In the genomic region with DNA sequence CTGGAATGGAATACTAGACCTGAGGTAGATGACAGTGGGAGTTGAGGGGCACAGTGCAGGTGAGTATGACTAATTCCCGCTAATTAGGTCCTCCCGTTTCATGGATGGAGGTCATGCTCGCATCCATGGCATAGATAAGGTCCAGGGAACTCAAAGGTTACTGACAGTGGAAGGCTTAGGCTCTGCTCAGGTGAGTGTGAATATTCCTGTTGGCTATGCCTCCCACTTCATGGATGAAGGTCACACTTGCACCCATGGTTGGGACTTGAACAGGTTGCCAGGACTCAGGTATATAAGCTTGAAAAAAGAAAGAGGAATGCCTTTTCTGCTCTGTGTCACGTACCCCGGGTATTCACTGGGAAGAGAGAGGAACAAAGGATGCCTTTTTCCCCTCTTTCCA, we compare ENCODE assay signal across 3 cellular contexts.
TF ChIP-seq lines count a peak whose summit lies in the region.

No MANE protein-coding gene starts in this region.

TF ChIP-seq in HCT116, 20 proteins besides CTCF, POLR2A, EP300 and RAD21:
- TF ChIP-seq CEBPB (IDR thresholded peaks at IDR 0.05; ENCODE audit: low read depth) = no peak
- peak; percentile 77; the same call in 1 of the 2 replicates for TF ChIP-seq CBX3 (IDR thresholded peaks at IDR 0.05; ENCODE audit: low read depth)

TF ChIP-seq in HEK293, 187 proteins besides CTCF, POLR2A, EP300 and RAD21:
- TF ChIP-seq TRIM28 (IDR thresholded peaks at IDR 0.05; ENCODE audit: borderline replicate concordance, low read length) (peak; percentile 96; the same call in 1 of the 2 replicates), ZNF654 (tag by site-specific recombination; IDR thresholded peaks at IDR 0.05; ENCODE audit: low read depth) (no peak), SETDB1 (IDR thresholded peaks at IDR 0.05; ENCODE audit: insufficient read length, low read length) (peak; percentile 58), KLF7 (tag by site-specific recombination; IDR thresholded peaks at IDR 0.05; ENCODE audit: borderline replicate concordance) (no peak)
- TF ChIP-seq, protein P1, sequence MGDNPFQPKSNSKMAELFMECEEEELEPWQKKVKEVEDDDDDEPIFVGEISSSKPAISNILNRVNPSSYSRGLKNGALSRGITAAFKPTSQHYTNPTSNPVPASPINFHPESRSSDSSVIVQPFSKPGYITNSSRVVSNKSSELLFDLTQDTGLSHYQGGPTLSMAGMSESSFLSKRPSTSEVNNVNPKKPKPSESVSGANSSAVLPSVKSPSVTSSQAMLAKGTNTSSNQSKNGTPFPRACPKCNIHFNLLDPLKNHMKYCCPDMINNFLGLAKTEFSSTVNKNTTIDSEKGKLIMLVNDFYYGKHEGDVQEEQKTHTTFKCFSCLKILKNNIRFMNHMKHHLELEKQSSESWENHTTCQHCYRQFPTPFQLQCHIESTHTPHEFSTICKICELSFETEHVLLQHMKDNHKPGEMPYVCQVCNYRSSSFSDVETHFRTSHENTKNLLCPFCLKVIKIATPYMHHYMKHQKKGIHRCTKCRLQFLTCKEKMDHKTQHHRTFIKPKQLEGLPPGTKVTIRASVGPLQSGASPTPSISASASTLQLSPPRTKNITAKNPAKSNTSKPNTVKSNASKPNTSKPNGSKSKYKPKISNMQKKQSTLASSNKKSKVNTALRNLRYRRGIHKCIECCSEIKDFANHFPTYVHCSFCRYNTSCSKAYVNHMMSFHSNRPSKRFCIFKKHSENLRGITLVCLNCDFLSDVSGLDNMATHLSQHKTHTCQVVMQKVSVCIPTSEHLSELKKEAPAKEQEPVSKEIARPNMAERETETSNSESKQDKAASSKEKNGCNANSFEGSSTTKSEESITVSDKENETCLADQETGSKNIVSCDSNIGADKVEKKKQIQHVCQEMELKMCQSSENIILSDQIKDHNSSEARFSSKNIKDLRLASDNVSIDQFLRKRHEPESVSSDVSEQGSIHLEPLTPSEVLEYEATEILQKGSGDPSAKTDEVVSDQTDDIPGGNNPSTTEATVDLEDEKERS (tag by site-specific recombination; IDR thresholded peaks at IDR 0.05) = 0 out of 2 replicates have a peak, but pooled peaks have one; percentile 23

TF ChIP-seq in K562, 482 proteins besides CTCF, POLR2A, EP300 and RAD21:
- TF ChIP-seq TRIM28 (IDR thresholded peaks at IDR 0.05) = peak; percentile 89
- TF ChIP-seq, protein P2, sequence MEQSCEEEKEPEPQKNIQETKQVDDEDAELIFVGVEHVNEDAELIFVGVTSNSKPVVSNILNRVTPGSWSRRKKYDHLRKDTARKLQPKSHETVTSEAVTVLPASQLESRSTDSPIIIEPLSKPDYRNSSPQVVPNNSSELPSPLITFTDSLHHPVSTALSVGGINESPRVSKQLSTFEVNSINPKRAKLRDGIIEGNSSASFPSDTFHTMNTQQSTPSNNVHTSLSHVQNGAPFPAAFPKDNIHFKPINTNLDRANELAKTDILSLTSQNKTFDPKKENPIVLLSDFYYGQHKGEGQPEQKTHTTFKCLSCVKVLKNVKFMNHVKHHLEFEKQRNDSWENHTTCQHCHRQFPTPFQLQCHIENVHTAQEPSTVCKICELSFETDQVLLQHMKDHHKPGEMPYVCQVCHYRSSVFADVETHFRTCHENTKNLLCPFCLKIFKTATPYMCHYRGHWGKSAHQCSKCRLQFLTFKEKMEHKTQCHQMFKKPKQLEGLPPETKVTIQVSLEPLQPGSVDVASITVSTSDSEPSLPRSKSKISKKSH (CRISPR knock-in tag; IDR thresholded peaks at IDR 0.05) = 0 out of 2 replicates have a peak, but pooled peaks have one; percentile 18
- TF ChIP-seq CBX1 (IDR thresholded peaks at IDR 0.05; ENCODE audit: low read depth) = peak; percentile 78; the same call in 1 of the 2 replicates
- TF ChIP-seq CBX3 (IDR thresholded peaks at IDR 0.05; ENCODE audit: borderline replicate concordance in 1 of 2, low read length in 2 of 2) = peak; percentile 66 to 88
- TF ChIP-seq, protein P3, sequence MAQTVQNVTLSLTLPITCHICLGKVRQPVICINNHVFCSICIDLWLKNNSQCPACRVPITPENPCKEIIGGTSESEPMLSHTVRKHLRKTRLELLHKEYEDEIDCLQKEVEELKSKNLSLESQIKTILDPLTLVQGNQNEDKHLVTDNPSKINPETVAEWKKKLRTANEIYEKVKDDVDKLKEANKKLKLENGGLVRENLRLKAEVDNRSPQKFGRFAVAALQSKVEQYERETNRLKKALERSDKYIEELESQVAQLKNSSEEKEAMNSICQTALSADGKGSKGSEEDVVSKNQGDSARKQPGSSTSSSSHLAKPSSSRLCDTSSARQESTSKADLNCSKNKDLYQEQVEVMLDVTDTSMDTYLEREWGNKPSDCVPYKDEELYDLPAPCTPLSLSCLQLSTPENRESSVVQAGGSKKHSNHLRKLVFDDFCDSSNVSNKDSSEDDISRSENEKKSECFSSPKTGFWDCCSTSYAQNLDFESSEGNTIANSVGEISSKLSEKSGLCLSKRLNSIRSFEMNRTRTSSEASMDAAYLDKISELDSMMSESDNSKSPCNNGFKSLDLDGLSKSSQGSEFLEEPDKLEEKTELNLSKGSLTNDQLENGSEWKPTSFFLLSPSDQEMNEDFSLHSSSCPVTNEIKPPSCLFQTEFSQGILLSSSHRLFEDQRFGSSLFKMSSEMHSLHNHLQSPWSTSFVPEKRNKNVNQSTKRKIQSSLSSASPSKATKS (CRISPR knock-in tag; IDR thresholded peaks at IDR 0.05) = no peak
- TF ChIP-seq TRIM24 (IDR thresholded peaks at IDR 0.05) = 0 out of 4 replicates have a peak, but pooled peaks of 1 of the 2 experiments have one; percentile 31
- TF ChIP-seq KLF16 (IDR thresholded peaks at IDR 0.05) = no peak
- peak; percentile 89 for TF ChIP-seq CBX5 (IDR thresholded peaks at IDR 0.05; ENCODE audit: borderline replicate concordance, low read depth)
